ENCODE assay signal across 1 cellular context in genomic region chr10:132410056-132410778, GRCh38.
TF ChIP-seq lines count a peak whose summit lies in the region.

No MANE protein-coding gene starts in this region.

TF ChIP-seq in GM23338, 12 proteins besides CTCF, POLR2A, EP300 and RAD21 (continued from another document):
- TF ChIP-seq ZNF462 (CRISPR knock-in tag; IDR thresholded peaks at IDR 0.05), result no peak
- no peak for TF ChIP-seq EZH2 (IDR thresholded peaks at IDR 0.05; ENCODE audit: low read depth, unreplicated experiment)
- no peak for TF ChIP-seq ETS1 (IDR thresholded peaks at IDR 0.05)
- TF ChIP-seq JUNB (IDR thresholded peaks at IDR 0.05; ENCODE audit: unreplicated experiment), result no peak
